In the genomic region with DNA sequence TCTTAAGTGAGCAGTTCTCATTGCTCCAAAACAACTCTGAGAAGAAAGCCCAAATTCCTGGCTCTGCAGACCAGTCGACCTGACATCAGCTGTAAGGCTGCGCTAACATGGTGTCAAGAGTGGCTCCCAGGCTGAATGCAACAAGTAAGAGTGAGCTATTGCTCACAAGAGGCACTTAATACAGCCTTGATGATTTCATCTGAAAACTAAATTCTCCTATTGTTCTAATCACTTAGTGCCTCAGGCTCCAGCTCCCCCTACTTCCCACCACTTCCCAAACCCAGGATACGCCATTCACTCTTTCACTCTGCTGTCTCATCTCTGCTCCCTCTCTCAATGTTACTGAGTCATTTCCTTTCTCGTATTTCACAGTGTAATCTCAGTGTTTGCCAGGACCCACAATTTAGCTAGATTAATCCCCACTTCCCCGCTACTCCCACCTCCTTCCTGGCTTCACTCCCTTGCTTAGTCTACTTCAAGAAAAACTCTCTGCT, we compare ENCODE assay signal across 8 cellular contexts.
A peak's percentile ranks its signal among the peaks of the same experiment; 100 is the strongest.
DNase-seq lines count a peak whose midpoint lies in the region; ATAC-seq and TF ChIP-seq lines count a peak whose summit lies in the region.

No MANE protein-coding gene starts in this region.

- H3K4me3 ChIP-seq in adrenal gland (no peak overlapping the region), OCI-LY7 (ENCODE audit: low read depth, low read length, poor library complexity, severe bottlenecking) (no peak overlapping the region)

- POLR2A ChIA-PET in OCI-LY7 (lab: Charles Lee), result no interaction called here

- H2AFZ ChIP-seq in OCI-LY7 (ENCODE audit: low read length), result no peak overlapping the region

- DNase-seq in 8988T (peak; percentile 33), Kasumi-1 (lab: John Stamatoyannopoulos, UW) (peak; percentile 15 to 23), adrenal gland (peak in 4 of 7 donors; percentile 34 to 51 (median 41)), inferior parietal cortex (ENCODE audit: extremely low spot score) (peak; percentile 23), substantia nigra (lab: John Stamatoyannopoulos, UW) (peak in 6 of 49 donors; percentile 14 to 70 (median 40)), OCI-LY7 (ENCODE audit: low spot score) (no peak), NCI-H345 treated with DMSO at 0.1 percent for 48 hours (lab: John Stamatoyannopoulos, UW; ENCODE audit: unreplicated experiment) (no peak)

- TF ChIP-seq CTCF in adrenal gland (IDR thresholded peaks at IDR 0.05) (no peak), OCI-LY7 (conservative IDR thresholded peaks at IDR 0.05; ENCODE audit: low read length) (no peak)

- H3K79me2 ChIP-seq in OCI-LY7 (ENCODE audit: insufficient read depth, low read depth, low read length), result no peaks in the 10 kb centered on the region

- no peaks in the 10 kb centered on the region for H3K9me2 ChIP-seq in OCI-LY7 (ENCODE audit: insufficient read depth, low read length)

- intact Hi-C loops in adrenal gland (cut with DNase I) (no loop called here), OCI-LY7 (cut with micrococcal nuclease; ENCODE audit: unreplicated experiment) (no loop called here)

- peak in 1 of 2 donors; percentile 20 for TF ChIP-seq POLR2A in adrenal gland (IDR thresholded peaks at IDR 0.05)

- no peaks in the 10 kb centered on the region for H3K36me3 ChIP-seq in adrenal gland (replicated peaks in 1 of 2)
- no peaks in the 10 kb centered on the region for H3K36me3 ChIP-seq in OCI-LY7 (ENCODE audit: insufficient read depth, low read length)

- H3K4me1 ChIP-seq in adrenal gland (replicated peaks in 1 of 2) (peaks cover 21 to 46% of the 10 kb centered on the region in 2 donors), OCI-LY7 (ENCODE audit: insufficient read depth, low read length, poor library complexity, severe bottlenecking) (no peaks in the 10 kb centered on the region)

- H4K20me1 ChIP-seq in OCI-LY7 (ENCODE audit: insufficient read depth, low read length), result no peaks in the 10 kb centered on the region

- H3K27ac ChIP-seq in adrenal gland (peak overlapping the region; percentile 32 to 88 (median 80)), substantia nigra (ENCODE audit: low read depth, low read length, poor library complexity, severe bottlenecking) (peak overlapping the region; percentile 13), OCI-LY7 (ENCODE audit: low read depth, low read length, poor library complexity, severe bottlenecking) (no peak overlapping the region)

- ATAC-seq in GM18870 (IDR thresholded peaks at IDR 0.05; ENCODE audit: unreplicated experiment), result peak; percentile 58

- no peaks in the 10 kb centered on the region for H3K9me3 ChIP-seq in adrenal gland (replicated peaks in 1 of 3)
- H3K9me3 ChIP-seq in OCI-LY7 (ENCODE audit: low read length), result no peaks in the 10 kb centered on the region

- BruUV-seq in OCI-LY7 (replicated peaks; lab: Mats Ljungman, UMichigan), result no TSS peak

- no peak overlapping the region for H3K4me2 ChIP-seq in OCI-LY7 (ENCODE audit: low read length)

- H3K27me3 ChIP-seq in adrenal gland, result no peaks in the 10 kb centered on the region

- WGBS in adrenal gland, 4 donors, result 30 to 42% (median 33%) methylated on average over 5 of the region's 5 CpGs

- CTCF ChIA-PET in OCI-LY7 (lab: Charles Lee; ENCODE audit: unreplicated experiment), result no interaction called here

Comparison
In these comparisons a context has a peak if more than half of its experiments do, and no peak if none do; other contexts are left out.
1. DNase-seq: peak in 8988T (single experiment), Kasumi-1 (2 of 2), adrenal gland (4 of 7) and inferior parietal cortex (single experiment); none in OCI-LY7 (single experiment) and NCI-H345 treated with DMSO at 0.1 percent for 48 hours (single experiment).